In the genomic region with DNA sequence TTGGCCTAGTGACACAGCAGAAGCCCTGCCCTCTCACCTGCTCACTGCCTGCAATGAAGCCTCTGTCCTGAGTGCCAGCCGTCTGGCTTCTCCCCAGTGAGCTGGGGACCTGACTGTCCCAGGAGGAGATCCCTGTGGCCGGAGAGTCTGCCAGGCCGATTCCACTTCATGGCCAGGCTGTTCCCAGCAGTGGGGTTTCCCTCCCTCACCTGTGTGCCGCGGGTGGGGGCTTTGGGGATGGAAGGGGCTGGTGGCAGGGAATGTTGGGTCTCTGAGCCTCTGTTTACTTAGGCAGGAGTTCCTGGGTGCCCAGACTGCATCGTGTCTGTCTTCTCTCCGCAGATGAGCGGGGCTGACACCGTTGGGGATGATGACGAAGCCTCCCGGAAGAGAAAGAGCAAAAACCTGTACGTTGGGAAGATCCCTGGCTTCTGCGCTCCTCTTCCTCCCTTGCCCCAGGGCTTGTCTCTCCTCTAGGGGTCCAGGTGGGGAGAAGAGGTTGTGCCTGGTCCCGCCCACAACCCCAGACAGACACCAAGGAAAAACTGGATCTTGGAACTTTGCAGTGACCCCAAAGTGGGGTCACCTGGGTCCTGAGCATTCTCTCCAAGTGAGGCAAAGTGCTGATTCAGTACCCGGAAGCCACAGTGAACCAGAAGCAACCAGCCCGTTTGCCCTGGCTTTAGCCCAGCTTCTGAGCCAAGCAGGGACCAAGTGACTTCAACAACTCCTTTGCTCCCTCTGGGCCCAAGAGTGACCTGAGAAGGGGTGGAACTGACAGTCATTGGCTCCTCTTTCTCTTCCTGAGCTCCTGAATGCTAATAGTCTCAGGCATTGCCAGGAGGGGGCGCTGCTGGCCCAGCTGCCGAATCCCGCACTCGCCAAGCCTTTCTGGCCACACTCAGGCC, we compare ENCODE assay signal across 8 cellular contexts.
DNase-seq lines count a peak whose midpoint lies in the region; ATAC-seq and TF ChIP-seq lines count a peak whose summit lies in the region.

No MANE protein-coding gene starts in this region.

- H3K9me3 ChIP-seq in OCI-LY3 (ENCODE audit: insufficient read depth, low read length) (no peaks in the 10 kb centered on the region), transverse colon (no peaks in the 10 kb centered on the region)

- DNase-seq in AML-193 (lab: John Stamatoyannopoulos, UW) (peak; percentile 56 to 60), fibroblast of peridontal ligament (ENCODE audit: extremely low read depth) (peak; percentile 74), neural crest cell (ENCODE audit: low read depth, low spot score) (peak; percentile 90), transverse colon (peak; percentile 78)
- peak; percentile 58 for DNase-seq in activated T-cell treated with anti-CD3 and anti-CD28 coated beads, Interleukin-2, amount 50 U/mL, for 1 hour

- H3K27ac Mint-ChIP-seq in neural crest cell (ENCODE audit: unreplicated experiment), result no peak overlapping the region

- H3K4me2 ChIP-seq in OCI-LY3 (ENCODE audit: low read length), result no peak overlapping the region

- intact Hi-C loops in transverse colon (cut with DNase I; ENCODE audit: low total_unique reads), result loop anchor here (1.0 kb wide), 1 partner anchor 64 kb away; no protein-coding TSS in a partner anchor

- TF ChIP-seq CTCF in OCI-LY3 (IDR thresholded peaks at IDR 0.05; ENCODE audit: low read depth, low read length), result peak; percentile 97
- TF ChIP-seq CTCF in neural crest cell (conservative IDR thresholded peaks at IDR 0.05), result peak; percentile 96
- TF ChIP-seq CTCF in transverse colon (IDR thresholded peaks at IDR 0.05), result peak; percentile 83 to 91 (median 85)

- H4K20me1 ChIP-seq in OCI-LY3 (ENCODE audit: insufficient read depth, low read length), result no peaks in the 10 kb centered on the region

- no peak overlapping the region; the same call in 1 of the 2 replicates for H2AFZ ChIP-seq in OCI-LY3 (ENCODE audit: low read depth, low read length)

- H3K27me3 ChIP-seq in OCI-LY3 (ENCODE audit: low read depth, low read length) (no peaks in the 10 kb centered on the region), transverse colon (no peaks in the 10 kb centered on the region)

- H3K4me1 ChIP-seq in OCI-LY3 (ENCODE audit: low read length) (peaks cover 47% of the 10 kb centered on the region), transverse colon (peaks cover 0 to 29% (median 9%) of the 10 kb centered on the region in 4 donors)

- no peak for TF ChIP-seq EP300 in transverse colon (IDR thresholded peaks at IDR 0.05; ENCODE audit: low read depth)

- in situ Hi-C loops in transverse colon (cut with MboI; ENCODE audit: low pct_ligation_motif_present in 1 of 4, low pct_unique_long_range_greater_than_20kb in 1 of 4, low sequenced_read_pairs in 3 of 4), result loop anchor here (5.0 kb wide), 2 partner anchors 61 to 66 kb away; no protein-coding TSS in a partner anchor

- peaks cover 20% of the 10 kb centered on the region for H3K79me2 ChIP-seq in OCI-LY3 (ENCODE audit: low read length)

- no peaks in the 10 kb centered on the region for H3K9me3 Mint-ChIP-seq in neural crest cell

- WGBS in transverse colon (ENCODE audit: low coverage in 1 of 2), 2 donors, result 62 to 100% methylated on average over 1 to 20 of the region's 20 CpGs

- H3K36me3 Mint-ChIP-seq in neural crest cell (ENCODE audit: low read depth), result peaks cover 3% of the 10 kb centered on the region

- no peaks in the 10 kb centered on the region for H3K27me3 Mint-ChIP-seq in neural crest cell (ENCODE audit: low read depth)

- H3K9ac ChIP-seq in OCI-LY3 (ENCODE audit: low read length), result no peak overlapping the region

- no peak for TF ChIP-seq POLR2A in transverse colon (IDR thresholded peaks at IDR 0.05)

- peaks cover 52% of the 10 kb centered on the region for H3K4me1 Mint-ChIP-seq in neural crest cell

- H3K4me3 Mint-ChIP-seq in neural crest cell, result peak overlapping the region; percentile 73

- H3K36me3 ChIP-seq in OCI-LY3 (replicated peaks; ENCODE audit: low read depth, low read length), result peaks cover 20% of the 10 kb centered on the region
- peaks cover 0 to 3% (median under 1%) of the 10 kb centered on the region in 4 donors for H3K36me3 ChIP-seq in transverse colon

- H3K27ac ChIP-seq in OCI-LY3 (ENCODE audit: low read length) (no peak overlapping the region), transverse colon (no peak overlapping the region)

- ATAC-seq in GM18861 (IDR thresholded peaks at IDR 0.05; ENCODE audit: unreplicated experiment) (peak; percentile 47), HG03460 (IDR thresholded peaks at IDR 0.05; ENCODE audit: unreplicated experiment) (peak; percentile 38)

- H3K4me3 ChIP-seq in OCI-LY3 (ENCODE audit: low read length) (no peak overlapping the region), transverse colon (no peak overlapping the region)
